In the genomic region with DNA sequence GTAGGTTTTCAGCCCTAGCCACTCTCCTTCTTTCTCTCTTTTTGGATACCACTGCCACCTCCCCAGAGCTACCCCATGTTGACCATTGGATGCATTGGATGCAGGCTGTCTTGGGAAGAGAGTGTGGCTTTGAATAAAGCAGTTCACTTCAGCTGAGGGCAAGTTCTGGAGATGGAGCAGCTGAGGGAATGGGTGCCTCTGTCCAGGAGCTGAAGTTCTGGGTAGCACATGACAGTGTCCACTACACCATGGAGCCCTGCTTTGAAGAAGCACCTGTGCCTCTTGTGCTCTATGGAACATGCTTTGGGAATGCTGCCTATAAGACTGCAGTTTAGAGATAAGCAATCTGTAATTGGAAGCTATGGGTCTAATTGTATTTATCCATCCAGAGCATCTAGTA, we compare ENCODE assay signal across 35 cellular contexts.
"Had no signal": no experiment of that assay in that cellular context is flagged by ENCODE, and none has a peak within 500 bp of the region (broad histone marks: within the 10 kb centered on the region; RNA-seq: fewer than 3 reads in every experiment).

No MANE protein-coding gene starts in this region.

- H3K36me3 ChIP-seq: MG63 had no signal

- H3K9me3 ChIP-seq: MG63 had no signal

- DNase-seq: Karpas-422, Kasumi-1, MG63, MM.1S, MV-4-11, NCI-H1048, NCI-H1092, NCI-H1092 treated with DMSO at 0.1 percent for 48 hours, NCI-H1105, NCI-H1105 treated with DMSO at 0.1 percent for 48 hours, NCI-H1417, NCI-H1417 treated with DMSO at 0.1 percent for 48 hours, NCI-H1436, NCI-H1436 treated with DMSO at 0.1 percent for 48 hours, NCI-H146, NCI-H1694, NCI-H1694 treated with DMSO at 0.1 percent for 48 hours, NCI-H187, NCI-H187 treated with DMSO at 0.1 percent for 48 hours, NCI-H1930, NCI-H2029, NCI-H2029 treated with DMSO at 0.1 percent for 48 hours, NCI-H2081, NCI-H2081 treated with DMSO at 0.1 percent for 48 hours, NCI-H2107, NCI-H2171, NCI-H2171 treated with DMSO at 0.1 percent for 48 hours, NCI-H2227 treated with DMSO at 0.1 percent for 48 hours, NCI-H226, NCI-H345, NCI-H446, NCI-H446 treated with DMSO at 0.1 percent for 48 hours, NCI-H510A, NCI-H510A treated with DMSO at 0.1 percent for 48 hours, NCI-H524 had no signal

- H3K4me3 ChIP-seq: MG63 had no signal

- H3K27me3 ChIP-seq: MG63 had no signal
